13 cellular contexts compared by ENCODE assay signal in genomic region chr11:16669799-16670415, GRCh38.
DNase-seq lines count a peak whose midpoint lies in the region; ATAC-seq and TF ChIP-seq lines count a peak whose summit lies in the region.
"Had no signal": no experiment of that assay in that cellular context is flagged by ENCODE, and none has a peak within 500 bp of the region (broad histone marks: within the 10 kb centered on the region; RNA-seq: fewer than 3 reads in every experiment).

No MANE protein-coding gene starts in this region.

- H3K4me3 ChIP-seq in SJCRH30 = no peak overlapping the region
- H3K4me3 ChIP-seq in upper lobe of right lung = no peak overlapping the region
- no peak overlapping the region for H3K4me3 ChIP-seq in left ventricle myocardium inferior
- no peak overlapping the region for H3K4me3 ChIP-seq in dorsolateral prefrontal cortex
- H3K4me3 ChIP-seq: coronary artery, smooth muscle cell had no signal

- H3K27me3 ChIP-seq in SJCRH30 = no peaks in the 10 kb centered on the region
- no peaks in the 10 kb centered on the region for H3K27me3 ChIP-seq in upper lobe of right lung
- H3K27me3 ChIP-seq in left ventricle myocardium inferior (ENCODE audit: low read depth) = no peaks in the 10 kb centered on the region
- peaks cover 0 to 2% (median 0%) of the 10 kb centered on the region in 45 donors for H3K27me3 ChIP-seq in dorsolateral prefrontal cortex

- H3K9me3 ChIP-seq in SJCRH30 (replicated peaks) (no peaks in the 10 kb centered on the region), upper lobe of right lung (peaks cover 2% of the 10 kb centered on the region), left ventricle myocardium inferior (replicated peaks) (peaks cover 28% of the 10 kb centered on the region)

- ATAC-seq in upper lobe of right lung (peak; percentile 39), GM21576 (IDR thresholded peaks at IDR 0.05; ENCODE audit: unreplicated experiment) (no peak)

- no peaks in the 10 kb centered on the region for H3K36me3 ChIP-seq in SJCRH30
- H3K36me3 ChIP-seq in upper lobe of right lung = no peaks in the 10 kb centered on the region
- H3K36me3 ChIP-seq in left ventricle myocardium inferior = no peaks in the 10 kb centered on the region

- DNase-seq in NCI-H2107 treated with DMSO at 0.1 percent for 48 hours (lab: John Stamatoyannopoulos, UW; ENCODE audit: unreplicated experiment) = peak; percentile 16
- DNase-seq in NCI-H2107 (lab: John Stamatoyannopoulos, UW) = no peak
- DNase-seq in SJCRH30 = peak; percentile 47 to 71
- peak; percentile 47 for DNase-seq in glomerular visceral epithelial cell (ENCODE audit: extremely low spot score)
- no peak for DNase-seq in upper lobe of right lung
- DNase-seq in left ventricle myocardium inferior = no peak
- DNase-seq in dorsolateral prefrontal cortex = no peak
- DNase-seq: activated CD4-positive, CD25-positive, alpha-beta regulatory T cell; DND-41; glutamatergic neuron had no signal

- TF ChIP-seq CTCF in upper lobe of right lung (IDR thresholded peaks at IDR 0.05) (no peak), left ventricle myocardium inferior (IDR thresholded peaks at IDR 0.05; ENCODE audit: borderline replicate concordance) (no peak), dorsolateral prefrontal cortex (IDR thresholded peaks at IDR 0.05 in 54 of 56, conservative IDR thresholded peaks at IDR 0.05 in 2 of 56; ENCODE audit: low read depth in 1 of 56, partially characterized antibody in 56 of 56) (no peak)

- peaks cover 6% of the 10 kb centered on the region for H3K4me1 ChIP-seq in SJCRH30
- H3K4me1 ChIP-seq in upper lobe of right lung = no peaks in the 10 kb centered on the region
- H3K4me1 ChIP-seq in left ventricle myocardium inferior = no peaks in the 10 kb centered on the region

- H3K27ac ChIP-seq in SJCRH30 (no peak overlapping the region), upper lobe of right lung (no peak overlapping the region), left ventricle myocardium inferior (replicated peaks) (no peak overlapping the region), dorsolateral prefrontal cortex (no peak overlapping the region)
- H3K27ac ChIP-seq: coronary artery had no signal

- intact Hi-C loops in upper lobe of right lung (cut with DNase I) = no loop called here
- intact Hi-C loops in left ventricle myocardium inferior (cut with micrococcal nuclease) = no loop called here
- intact Hi-C loops in dorsolateral prefrontal cortex (cut with DNase I) = no loop called here

Comparison
In these comparisons a context has a peak if more than half of its experiments do, and no peak if none do; other contexts are left out.
1. DNase-seq: peak in NCI-H2107 treated with DMSO at 0.1 percent for 48 hours (single experiment), SJCRH30 (2 of 2) and glomerular visceral epithelial cell (single experiment); none in NCI-H2107 (single experiment), upper lobe of right lung (single experiment), left ventricle myocardium inferior (single experiment) and dorsolateral prefrontal cortex (0 of 10).